23 cellular contexts compared by ENCODE assay signal in the genomic region with DNA sequence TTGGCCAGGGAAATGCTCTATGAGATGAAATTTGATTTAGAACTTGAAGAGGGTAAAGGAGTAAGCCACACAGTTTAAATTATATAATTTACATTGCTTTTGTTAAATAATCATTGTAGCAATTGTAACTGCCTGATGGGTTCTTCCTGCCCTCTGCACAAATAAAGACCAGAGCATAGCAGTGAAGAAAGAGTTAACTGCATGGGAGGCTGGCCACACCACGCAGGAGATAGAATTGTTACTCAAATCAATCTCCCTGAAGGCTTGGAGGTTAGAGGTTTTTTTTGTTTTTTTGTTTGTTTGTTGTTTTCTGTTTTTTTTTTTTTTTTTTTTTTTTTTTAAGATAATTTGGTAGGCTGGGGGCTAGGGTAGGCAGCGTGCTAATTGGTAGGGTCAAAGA.
DNase-seq lines count a peak whose midpoint lies in the region; ATAC-seq and TF ChIP-seq lines count a peak whose summit lies in the region.
"Had no signal": no experiment of that assay in that cellular context is flagged by ENCODE, and none has a peak within 500 bp of the region (broad histone marks: within the 10 kb centered on the region; RNA-seq: fewer than 3 reads in every experiment).

No MANE protein-coding gene starts in this region.

- H2BK12ac ChIP-seq in H9 (ENCODE audit: insufficient read length, low read depth, low read length) = no peak overlapping the region

- no peak overlapping the region for H2AK5ac ChIP-seq in H9 (ENCODE audit: insufficient read length, low read length)

- H2BK5ac ChIP-seq in H9 (ENCODE audit: insufficient read length, low read length) = no peak overlapping the region

- no peak overlapping the region for H2BK120ac ChIP-seq in H9 (ENCODE audit: low read depth, low read length, poor library complexity, severe bottlenecking)

- no peaks in the 10 kb centered on the region for H3K79me2 ChIP-seq in H9 (ENCODE audit: insufficient read depth, low read length)

- H3K4me3 Mint-ChIP-seq in H9 = no peak overlapping the region
- H3K4me3 Mint-ChIP-seq in endodermal cell = no peak overlapping the region
- H3K4me3 Mint-ChIP-seq: CD14-positive monocyte; CD4-positive, alpha-beta memory T cell; CD4-positive, CD25-positive, alpha-beta regulatory T cell; CD8-positive, alpha-beta memory T cell had no signal

- H3K9me3 Mint-ChIP-seq in H9 (no peaks in the 10 kb centered on the region), endodermal cell (peaks cover 4% of the 10 kb centered on the region)

- no peak for ATAC-seq in HG02884 (IDR thresholded peaks at IDR 0.05; ENCODE audit: unreplicated experiment)
- ATAC-seq: GM12878 had no signal

- H3K4me2 ChIP-seq in H9 (ENCODE audit: insufficient read depth, insufficient read length, low read length) = no peak overlapping the region
- H3K4me2 ChIP-seq: BLaER1 had no signal

- H3K9ac ChIP-seq in H9 (ENCODE audit: extremely low read depth, insufficient read length, low read length) (no peak overlapping the region), endodermal cell (ENCODE audit: extremely low read depth, low read length, poor library complexity, severe bottlenecking) (no peak overlapping the region)
- H3K9ac ChIP-seq: BLaER1 had no signal

- TF ChIP-seq CTCF in H9 (conservative IDR thresholded peaks at IDR 0.05) (no peak), endodermal cell (conservative IDR thresholded peaks at IDR 0.05) (no peak)

- no peaks in the 10 kb centered on the region for H3K23me2 ChIP-seq in H9 (ENCODE audit: insufficient read length, low read depth, low read length, poor library complexity, severe bottlenecking)

- H2BK15ac ChIP-seq in H9 (ENCODE audit: low read depth, low read length) = no peak overlapping the region

- H3K23ac ChIP-seq in H9 (ENCODE audit: insufficient read length, low read depth, low read length) = no peak overlapping the region

- no peaks in the 10 kb centered on the region for H4K20me1 ChIP-seq in H9 (ENCODE audit: control insufficient read depth, insufficient read depth, insufficient read length)
- H4K20me1 ChIP-seq: BLaER1 had no signal

- no peak overlapping the region for H4K8ac ChIP-seq in H9 (replicated peaks; ENCODE audit: insufficient read length, low read depth, low read length)

- peak overlapping the region; percentile 60 for H2BK20ac ChIP-seq in H9 (ENCODE audit: low read depth, low read length, poor library complexity, severe bottlenecking)

- no peak overlapping the region for H3T11ph ChIP-seq in H9 (ENCODE audit: low read length)

- H4K91ac ChIP-seq in H9 (ENCODE audit: insufficient read length, low read depth, low read length) = no peak overlapping the region

- no peak overlapping the region for H3K56ac ChIP-seq in H9 (ENCODE audit: insufficient read length, low read depth, low read length)

- WGBS in H9 (ENCODE audit: extremely low coverage, insufficient read length, low lambda C conversion rate) = no CpG with 5 or more reads among the region's 2 CpGs
- 20% methylated on average over 2 of the region's 2 CpGs; no CpG with 5 or more reads in 1 of the 2 experiments for WGBS in endodermal cell (ENCODE audit: insufficient coverage in 1 of 2, insufficient read length in 1 of 2), 2 experiments

- no peaks in the 10 kb centered on the region for H3K79me1 ChIP-seq in H9 (ENCODE audit: insufficient read depth, low read depth, low read length, poor library complexity, severe bottlenecking)

- H3K14ac ChIP-seq in H9 (ENCODE audit: insufficient read depth, low read length) = no peak overlapping the region

- H3K4ac ChIP-seq in H9 (ENCODE audit: low read depth, low read length) = no peak overlapping the region

- H3K36me3 Mint-ChIP-seq in H9 (ENCODE audit: insufficient read depth in 1 of 3, low read depth in 3 of 3) = peaks cover 0 to 2% (median 0%) of the 10 kb centered on the region in 3 experiments; a peak in 2 of 7 replicates
- no peaks in the 10 kb centered on the region for H3K36me3 Mint-ChIP-seq in endodermal cell (ENCODE audit: low read depth)
- H3K36me3 Mint-ChIP-seq: CD14-positive monocyte; CD4-positive, alpha-beta memory T cell; CD4-positive, CD25-positive, alpha-beta regulatory T cell; CD8-positive, alpha-beta memory T cell had no signal

- H3K27ac ChIP-seq in H9 (ENCODE audit: insufficient read length, low read depth, low read length) (no peak overlapping the region), endodermal cell (ENCODE audit: low read depth, low read length) (no peak overlapping the region)
- H3K27ac ChIP-seq: BLaER1 had no signal

- H3K27ac Mint-ChIP-seq in H9 = peak overlapping the region in 2 of 3 experiments; percentile 60 to 76; a peak in 4 of 7 replicates
- peak overlapping the region; percentile 3 for H3K27ac Mint-ChIP-seq in endodermal cell
- H3K27ac Mint-ChIP-seq: CD14-positive monocyte; CD4-positive, alpha-beta memory T cell; CD4-positive, CD25-positive, alpha-beta regulatory T cell had no signal

- no peak overlapping the region for H2AFZ ChIP-seq in H9 (ENCODE audit: low read length)

- H3K4me1 Mint-ChIP-seq in H9 (peaks cover 14% of the 10 kb centered on the region in 2 experiments), endodermal cell (peaks cover 11% of the 10 kb centered on the region)
- H3K4me1 Mint-ChIP-seq: CD14-positive monocyte; CD4-positive, alpha-beta memory T cell; CD4-positive, CD25-positive, alpha-beta regulatory T cell; CD8-positive, alpha-beta memory T cell had no signal

- H3K4me3 ChIP-seq in endodermal cell (ENCODE audit: low read length) = no peak overlapping the region
- H3K4me3 ChIP-seq: BLaER1, GM12878 had no signal

- H3K4me1 ChIP-seq in H9 (ENCODE audit: insufficient read depth, low read length) = no peaks in the 10 kb centered on the region
- H3K4me1 ChIP-seq in endodermal cell (ENCODE audit: control insufficient read depth, insufficient read depth, low read length) = no peaks in the 10 kb centered on the region
- H3K4me1 ChIP-seq: BE2C, BLaER1 had no signal

- no peak overlapping the region for H4K5ac ChIP-seq in H9 (ENCODE audit: insufficient read length, low read depth, low read length)

- H3K27me3 Mint-ChIP-seq in H9 (ENCODE audit: low read depth) = no peaks in the 10 kb centered on the region
- no peaks in the 10 kb centered on the region for H3K27me3 Mint-ChIP-seq in endodermal cell (ENCODE audit: insufficient read depth)
- H3K27me3 Mint-ChIP-seq: CD4-positive, CD25-positive, alpha-beta regulatory T cell; CD8-positive, alpha-beta memory T cell had no signal

- no peaks in the 10 kb centered on the region for H3K36me3 ChIP-seq in endodermal cell (ENCODE audit: control insufficient read depth, insufficient read depth, low read length)
- H3K36me3 ChIP-seq: BE2C, BLaER1 had no signal

- DNase-seq in H9 (no peak), endodermal cell (no peak), kidney glomerular epithelial cell (lab: John Stamatoyannopoulos, UW) (no peak), SW480 (ENCODE audit: low spot score) (no peak)
- DNase-seq: 8988T; ACHN; BE2C; C1 segment of cervical spinal cord; CD4-positive, alpha-beta memory T cell; CD4-positive, CD25-positive, alpha-beta regulatory T cell; CD8-positive, alpha-beta memory T cell; COR-L47; DMS 273 treated with DMSO at 0.1 percent for 48 hours; DMS153; DMS53; DMS79; DND-41; EL; GDM1 had no signal

- no peaks in the 10 kb centered on the region for H3K9me3 ChIP-seq in H9 (ENCODE audit: control insufficient read depth, low read depth, low read length)
- H3K9me3 ChIP-seq in endodermal cell (ENCODE audit: control insufficient read depth, low read length) = no peaks in the 10 kb centered on the region
- H3K9me3 ChIP-seq: BE2C, BLaER1 had no signal

- H3K27me3 ChIP-seq in H9 (ENCODE audit: insufficient read depth, low read length) (no peaks in the 10 kb centered on the region), endodermal cell (ENCODE audit: control insufficient read depth, insufficient read depth, low read length, poor library complexity, severe bottlenecking) (no peaks in the 10 kb centered on the region)
- H3K27me3 ChIP-seq: BE2C, BLaER1 had no signal

- no peak overlapping the region for H3K18ac ChIP-seq in H9 (ENCODE audit: insufficient read length, low read depth, low read length)
